In the genomic region with DNA sequence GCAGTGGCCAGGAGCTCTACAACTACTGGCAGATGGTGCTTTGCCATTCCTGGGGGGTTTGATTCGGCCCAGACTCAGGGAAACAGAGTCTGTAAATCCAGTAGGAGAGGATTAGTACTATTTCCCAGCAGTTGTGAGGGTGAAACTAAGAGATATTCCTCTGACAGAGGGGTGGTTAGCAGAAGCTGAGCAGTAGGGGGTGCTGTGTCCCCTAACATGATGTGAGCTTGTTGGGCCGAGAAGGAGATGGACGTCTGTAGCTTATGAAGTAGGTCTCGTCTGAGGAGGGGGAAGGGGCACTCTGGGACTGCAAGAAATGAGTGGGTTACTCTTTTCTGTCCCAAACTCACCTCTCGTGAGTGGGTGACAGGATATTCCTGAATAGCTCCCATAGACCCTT, we compare ENCODE assay signal across 9 cellular contexts.
A peak's percentile ranks its signal among the peaks of the same experiment; 100 is the strongest.
DNase-seq lines count a peak whose midpoint lies in the region; ATAC-seq and TF ChIP-seq lines count a peak whose summit lies in the region.
"Had no signal": no experiment of that assay in that cellular context is flagged by ENCODE, and none has a peak within 500 bp of the region (broad histone marks: within the 10 kb centered on the region; RNA-seq: fewer than 3 reads in every experiment).

No MANE protein-coding gene starts in this region.

- TF ChIP-seq CTCF in GM12865 (IDR thresholded peaks at IDR 0.05; ENCODE audit: insufficient read depth, low read depth, low read length, missing control alignments) (peak; percentile 71), SU-DHL-6 (IDR thresholded peaks at IDR 0.05; ENCODE audit: insufficient read depth, low read length, poor library complexity, severe bottlenecking) (peak; percentile 17)

- no peaks in the 10 kb centered on the region for H3K79me2 ChIP-seq in SU-DHL-6 (ENCODE audit: insufficient read depth, low read length)

- H3K9me3 Mint-ChIP-seq in activated T-helper 17 cell treated with anti-CD3 and anti-CD28 coated beads, Interleukin-2, amount 50 U/mL, for 72 hours = peaks cover 11% of the 10 kb centered on the region

- H3K27ac Mint-ChIP-seq in activated T-helper 17 cell treated with anti-CD3 and anti-CD28 coated beads, Interleukin-2, amount 50 U/mL, for 72 hours = no peak overlapping the region

- no peaks in the 10 kb centered on the region for H3K9me3 ChIP-seq in SU-DHL-6 (ENCODE audit: insufficient read depth, low read length)

- DNase-seq in GM12865 (ENCODE audit: low read depth) = peak; percentile 84
- DNase-seq in islet precursor cell = peak; percentile 84
- no peak for DNase-seq in stimulated activated CD4-positive, alpha-beta T cell treated with anti-CD3 and anti-CD28 coated beads, Interleukin-12 subunit alpha, Interleukin-12 subunit beta, amount 100 ng/mL, for 4 hours
- no peak for DNase-seq in NCI-H1694 (lab: John Stamatoyannopoulos, UW)
- DNase-seq: naive B cell had no signal

- H3K36me3 ChIP-seq in SU-DHL-6 (ENCODE audit: low read length) = no peaks in the 10 kb centered on the region

- H3K27ac ChIP-seq in SU-DHL-6 (ENCODE audit: low read depth, low read length) = no peak overlapping the region

- no peak overlapping the region for H3K9ac ChIP-seq in SU-DHL-6 (ENCODE audit: low read length)

- ATAC-seq in GM21360 (IDR thresholded peaks at IDR 0.05; ENCODE audit: unreplicated experiment) (peak; percentile 96), HG03460 (IDR thresholded peaks at IDR 0.05; ENCODE audit: unreplicated experiment) (peak; percentile 89)
- no peak for ATAC-seq in activated T-helper 17 cell treated with anti-CD3 and anti-CD28 coated beads, Interleukin-2, amount 50 U/mL, for 72 hours (replicated peaks)

- H2AFZ ChIP-seq in SU-DHL-6 (ENCODE audit: low read depth, low read length, severe bottlenecking) = no peak overlapping the region

- no peak overlapping the region for H3K4me3 Mint-ChIP-seq in activated T-helper 17 cell treated with anti-CD3 and anti-CD28 coated beads, Interleukin-2, amount 50 U/mL, for 72 hours

- no peak overlapping the region for H3K4me2 ChIP-seq in SU-DHL-6 (ENCODE audit: low read depth, low read length, poor library complexity, severe bottlenecking)

- H3K4me1 Mint-ChIP-seq in activated T-helper 17 cell treated with anti-CD3 and anti-CD28 coated beads, Interleukin-2, amount 50 U/mL, for 72 hours = no peaks in the 10 kb centered on the region
- H3K4me1 Mint-ChIP-seq: naive B cell had no signal

- no peak overlapping the region for H3K4me3 ChIP-seq in GM12865 (ENCODE audit: low read depth, low read length)
- H3K4me3 ChIP-seq in SU-DHL-6 (ENCODE audit: insufficient read depth, low read length, poor library complexity, severe bottlenecking) = no peak overlapping the region

- no peaks in the 10 kb centered on the region for H3K27me3 ChIP-seq in SU-DHL-6 (ENCODE audit: low read length)

- H3K9me2 ChIP-seq in SU-DHL-6 (replicated peaks; ENCODE audit: insufficient read depth, low read length) = no peaks in the 10 kb centered on the region

- no peaks in the 10 kb centered on the region for H4K20me1 ChIP-seq in SU-DHL-6 (ENCODE audit: low read depth, low read length)

- H3F3A ChIP-seq in SU-DHL-6 (ENCODE audit: insufficient read depth) = no peaks in the 10 kb centered on the region

- H3K27me3 Mint-ChIP-seq in activated T-helper 17 cell treated with anti-CD3 and anti-CD28 coated beads, Interleukin-2, amount 50 U/mL, for 72 hours = no peaks in the 10 kb centered on the region
- H3K27me3 Mint-ChIP-seq: naive B cell had no signal

- H3K36me3 Mint-ChIP-seq in activated T-helper 17 cell treated with anti-CD3 and anti-CD28 coated beads, Interleukin-2, amount 50 U/mL, for 72 hours (ENCODE audit: low read depth) = no peaks in the 10 kb centered on the region
- H3K36me3 Mint-ChIP-seq: naive B cell had no signal

Comparison
In these comparisons a context has a peak if more than half of its experiments do, and no peak if none do; other contexts are left out.
1. DNase-seq: peak in GM12865 (single experiment) and islet precursor cell (single experiment); none in stimulated activated CD4-positive, alpha-beta T cell treated with anti-CD3 and anti-CD28 coated beads, Interleukin-12 subunit alpha, Interleukin-12 subunit beta, amount 100 ng/mL, for 4 hours (single experiment) and NCI-H1694 (single experiment).